19 cellular contexts compared by ENCODE assay signal in the genomic region with DNA sequence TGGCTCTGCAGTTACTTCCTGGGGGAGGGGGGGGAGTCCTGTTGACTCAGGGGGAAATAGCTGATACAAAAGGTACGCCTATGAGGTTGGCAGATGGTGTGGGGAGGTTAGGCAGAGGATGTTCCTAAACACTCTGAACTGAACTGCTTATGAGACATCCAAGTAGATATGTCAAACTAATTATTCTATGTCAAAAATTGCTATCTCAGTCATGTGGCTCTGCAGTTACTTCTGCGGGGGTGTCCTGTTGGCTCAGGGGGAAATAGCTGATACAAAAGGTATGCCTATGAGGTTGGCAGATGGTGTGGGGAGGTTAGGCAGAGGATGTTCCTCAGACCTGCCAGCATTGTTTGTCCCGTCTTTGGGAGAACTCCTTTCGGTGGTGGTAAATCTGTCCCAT. TPM values are rescaled to one million over a fixed set of nuclear protein-coding genes. Genes with fewer than 3 reads are reported as not detected.
A peak's percentile ranks its signal among the peaks of the same experiment; 100 is the strongest.
DNase-seq lines count a peak whose midpoint lies in the region; ATAC-seq and TF ChIP-seq lines count a peak whose summit lies in the region.
"Had no signal": no experiment of that assay in that cellular context is flagged by ENCODE, and none has a peak within 500 bp of the region (broad histone marks: within the 10 kb centered on the region; RNA-seq: fewer than 3 reads in every experiment).

No MANE protein-coding gene starts in this region.

- TF ChIP-seq RAD21 in neural cell (conservative IDR thresholded peaks at IDR 0.05), result no peak

- no peaks in the 10 kb centered on the region for H3K79me2 ChIP-seq in neural cell (replicated peaks; ENCODE audit: insufficient read depth, low read length)

- no peak overlapping the region for H2AFZ ChIP-seq in neural cell (ENCODE audit: low read depth, low read length)

- H3K4me1 Mint-ChIP-seq in glutamatergic neuron (ENCODE audit: low read depth, unreplicated experiment), result peaks cover 17% of the 10 kb centered on the region
- peaks cover 6% of the 10 kb centered on the region for H3K4me1 Mint-ChIP-seq in activated T-cell treated with anti-CD3 and anti-CD28 coated beads, Interleukin-2, amount 50 U/mL, for 4 hours (ENCODE audit: low read depth)
- peaks cover 5% of the 10 kb centered on the region for H3K4me1 Mint-ChIP-seq in activated CD4-positive, alpha-beta T cell treated with anti-CD3 and anti-CD28 coated beads, Interleukin-2, amount 10 ng/mL, durations not matched to agents 24 days and 14 days

- intact Hi-C loops in activated CD4-positive, alpha-beta T cell treated with anti-CD3 and anti-CD28 coated beads, Interleukin-2, amount 10 ng/mL, durations not matched to agents 24 days and 14 days (cut with micrococcal nuclease), result no loop called here

- no peak for TF ChIP-seq EP300 in neural cell (conservative IDR thresholded peaks at IDR 0.05; ENCODE audit: poor library complexity, severe bottlenecking)

- H4K20me1 ChIP-seq in neural cell (ENCODE audit: insufficient read depth), result no peaks in the 10 kb centered on the region

- no peak for ATAC-seq in activated T-cell treated with anti-CD3 and anti-CD28 coated beads, Interleukin-2, amount 50 U/mL, for 4 hours
- ATAC-seq in left lobe of liver, result no peak
- ATAC-seq: SK-N-SH treated with all-trans-retinoic acid at 6 μM for 48 hours had no signal

- H3K27me3 ChIP-seq in neural cell (ENCODE audit: insufficient read depth, low read depth, low read length), result no peaks in the 10 kb centered on the region

- no peaks in the 10 kb centered on the region for H3K9me3 ChIP-seq in neural cell (ENCODE audit: low read length)

- peaks cover 8% of the 10 kb centered on the region for H3K9me3 Mint-ChIP-seq in glutamatergic neuron (ENCODE audit: unreplicated experiment)
- H3K9me3 Mint-ChIP-seq in activated T-cell treated with anti-CD3 and anti-CD28 coated beads, Interleukin-2, amount 50 U/mL, for 4 hours, result no peaks in the 10 kb centered on the region
- H3K9me3 Mint-ChIP-seq in activated CD4-positive, alpha-beta T cell treated with anti-CD3 and anti-CD28 coated beads, Interleukin-2, amount 10 ng/mL, durations not matched to agents 24 days and 14 days, result no peaks in the 10 kb centered on the region

- H3K36me3 ChIP-seq in neural cell (ENCODE audit: insufficient read depth, low read length), result no peaks in the 10 kb centered on the region

- peak overlapping the region; percentile 69 for H3K27ac ChIP-seq in neural cell (ENCODE audit: low read length)

- H3K4me2 ChIP-seq in neural cell (ENCODE audit: low read length), result no peak overlapping the region

- H3K27me3 Mint-ChIP-seq in glutamatergic neuron (ENCODE audit: unreplicated experiment), result peaks cover 2% of the 10 kb centered on the region
- no peaks in the 10 kb centered on the region for H3K27me3 Mint-ChIP-seq in activated T-cell treated with anti-CD3 and anti-CD28 coated beads, Interleukin-2, amount 50 U/mL, for 4 hours (ENCODE audit: low read depth)
- no peaks in the 10 kb centered on the region for H3K27me3 Mint-ChIP-seq in activated CD4-positive, alpha-beta T cell treated with anti-CD3 and anti-CD28 coated beads, Interleukin-2, amount 10 ng/mL, durations not matched to agents 24 days and 14 days

- no peak overlapping the region for H3K4me3 ChIP-seq in neural cell (ENCODE audit: low read length)

- no peaks in the 10 kb centered on the region for H3F3A ChIP-seq in neural cell (ENCODE audit: insufficient read depth, low read length, poor library complexity, severe bottlenecking)

- no peak overlapping the region for H3K9ac ChIP-seq in neural cell (ENCODE audit: low read length)

- peak overlapping the region; percentile 34 for H3K27ac Mint-ChIP-seq in glutamatergic neuron (ENCODE audit: unreplicated experiment)
- H3K27ac Mint-ChIP-seq in activated CD4-positive, alpha-beta T cell treated with anti-CD3 and anti-CD28 coated beads, Interleukin-2, amount 10 ng/mL, durations not matched to agents 24 days and 14 days, result no peak overlapping the region

- H3K4me3 Mint-ChIP-seq in glutamatergic neuron (ENCODE audit: unreplicated experiment), result no peak overlapping the region
- H3K4me3 Mint-ChIP-seq in activated T-cell treated with anti-CD3 and anti-CD28 coated beads, Interleukin-2, amount 50 U/mL, for 4 hours, result no peak overlapping the region
- H3K4me3 Mint-ChIP-seq in activated CD4-positive, alpha-beta T cell treated with anti-CD3 and anti-CD28 coated beads, Interleukin-2, amount 10 ng/mL, durations not matched to agents 24 days and 14 days, result no peak overlapping the region

- peak; percentile 73 for DNase-seq in NCI-H82 (lab: John Stamatoyannopoulos, UW)
- no peak for DNase-seq in NCI-H82 treated with DMSO at 0.1 percent for 48 hours (lab: John Stamatoyannopoulos, UW; ENCODE audit: unreplicated experiment)
- DNase-seq in glutamatergic neuron, result no peak
- DNase-seq in activated T-cell treated with anti-CD3 and anti-CD28 coated beads, Interleukin-2, amount 50 U/mL, for 4 hours, result no peak
- no peak for DNase-seq in activated CD4-positive, alpha-beta T cell treated with anti-CD3 and anti-CD28 coated beads, Interleukin-2, amount 10 ng/mL, durations not matched to agents 24 days and 14 days
- no peak for DNase-seq in A172 (ENCODE audit: low spot score)
- DNase-seq in left lobe of liver (ENCODE audit: low spot score), result no peak
- DNase-seq: 8988T, C1 segment of cervical spinal cord, DMS 273 treated with DMSO at 0.1 percent for 48 hours, GDM1, GOT3, KG1, NCI-H1436, NCI-H2029 treated with DMSO at 0.1 percent for 48 hours, NCI-H510A, SHP77 had no signal

- no peak for TF ChIP-seq CTCF in glutamatergic neuron (IDR thresholded peaks at IDR 0.05; ENCODE audit: partially characterized antibody, unreplicated experiment)
- no peak for TF ChIP-seq CTCF in neural cell (IDR thresholded peaks at IDR 0.05; ENCODE audit: poor library complexity, severe bottlenecking)

- no peaks in the 10 kb centered on the region for H3K9me2 ChIP-seq in neural cell (ENCODE audit: insufficient read depth, low read length)

- peaks cover 5% of the 10 kb centered on the region for H3K36me3 Mint-ChIP-seq in glutamatergic neuron (ENCODE audit: unreplicated experiment)
- peaks cover 18% of the 10 kb centered on the region for H3K36me3 Mint-ChIP-seq in activated T-cell treated with anti-CD3 and anti-CD28 coated beads, Interleukin-2, amount 50 U/mL, for 4 hours (ENCODE audit: insufficient read depth)
- H3K36me3 Mint-ChIP-seq in activated CD4-positive, alpha-beta T cell treated with anti-CD3 and anti-CD28 coated beads, Interleukin-2, amount 10 ng/mL, durations not matched to agents 24 days and 14 days (ENCODE audit: low read depth), result peaks cover 15% of the 10 kb centered on the region

TF ChIP-seq in neural cell, 6 proteins besides CTCF, POLR2A, EP300 and RAD21:
- TF ChIP-seq MXI1 (conservative IDR thresholded peaks at IDR 0.05; ENCODE audit: poor library complexity, severe bottlenecking), result no peak
- no peak for TF ChIP-seq TAF1 (IDR thresholded peaks at IDR 0.05; ENCODE audit: low read depth)
- no peak for TF ChIP-seq POLR2AphosphoS5 (IDR thresholded peaks at IDR 0.05)
- TF ChIP-seq, protein P1, sequence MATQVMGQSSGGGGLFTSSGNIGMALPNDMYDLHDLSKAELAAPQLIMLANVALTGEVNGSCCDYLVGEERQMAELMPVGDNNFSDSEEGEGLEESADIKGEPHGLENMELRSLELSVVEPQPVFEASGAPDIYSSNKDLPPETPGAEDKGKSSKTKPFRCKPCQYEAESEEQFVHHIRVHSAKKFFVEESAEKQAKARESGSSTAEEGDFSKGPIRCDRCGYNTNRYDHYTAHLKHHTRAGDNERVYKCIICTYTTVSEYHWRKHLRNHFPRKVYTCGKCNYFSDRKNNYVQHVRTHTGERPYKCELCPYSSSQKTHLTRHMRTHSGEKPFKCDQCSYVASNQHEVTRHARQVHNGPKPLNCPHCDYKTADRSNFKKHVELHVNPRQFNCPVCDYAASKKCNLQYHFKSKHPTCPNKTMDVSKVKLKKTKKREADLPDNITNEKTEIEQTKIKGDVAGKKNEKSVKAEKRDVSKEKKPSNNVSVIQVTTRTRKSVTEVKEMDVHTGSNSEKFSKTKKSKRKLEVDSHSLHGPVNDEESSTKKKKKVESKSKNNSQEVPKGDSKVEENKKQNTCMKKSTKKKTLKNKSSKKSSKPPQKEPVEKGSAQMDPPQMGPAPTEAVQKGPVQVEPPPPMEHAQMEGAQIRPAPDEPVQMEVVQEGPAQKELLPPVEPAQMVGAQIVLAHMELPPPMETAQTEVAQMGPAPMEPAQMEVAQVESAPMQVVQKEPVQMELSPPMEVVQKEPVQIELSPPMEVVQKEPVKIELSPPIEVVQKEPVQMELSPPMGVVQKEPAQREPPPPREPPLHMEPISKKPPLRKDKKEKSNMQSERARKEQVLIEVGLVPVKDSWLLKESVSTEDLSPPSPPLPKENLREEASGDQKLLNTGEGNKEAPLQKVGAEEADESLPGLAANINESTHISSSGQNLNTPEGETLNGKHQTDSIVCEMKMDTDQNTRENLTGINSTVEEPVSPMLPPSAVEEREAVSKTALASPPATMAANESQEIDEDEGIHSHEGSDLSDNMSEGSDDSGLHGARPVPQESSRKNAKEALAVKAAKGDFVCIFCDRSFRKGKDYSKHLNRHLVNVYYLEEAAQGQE (IDR thresholded peaks at IDR 0.05; ENCODE audit: borderline replicate concordance), result no peak
- no peak for TF ChIP-seq EZH2 (IDR thresholded peaks at IDR 0.05; ENCODE audit: borderline replicate concordance, insufficient read depth, low read length, poor library complexity, severe bottlenecking)
- no peak for TF ChIP-seq SMC3 (conservative IDR thresholded peaks at IDR 0.05; ENCODE audit: poor library complexity)

RNA-seq across cellular contexts. Expression of a gene that starts 5.1 kb away (rescaled TPM):
- total RNA-seq in glutamatergic neuron (ENCODE audit: unreplicated experiment), result 12.9 TPM
- polyA plus RNA-seq in neural cell, result 30.5 and 36.4 TPM in 2 replicates
- 16.1 and 21.6 TPM in 2 replicates for polyA minus RNA-seq in neural cell
- total RNA-seq in activated T-cell treated with anti-CD3 and anti-CD28 coated beads, Interleukin-2, amount 50 U/mL, for 4 hours, result 10 to 100 TPM; 16.0 to 21.8 (median 19.4) TPM
- total RNA-seq in activated CD4-positive, alpha-beta T cell treated with anti-CD3 and anti-CD28 coated beads, Interleukin-2, amount 10 ng/mL, durations not matched to agents 24 days and 14 days, result 13.9 and 14.3 TPM in 2 replicates
- total RNA-seq in A172 (2014; rRNA removed; shearing (Covaris generic)), result 8.3 and 9.9 TPM in 2 replicates
- total RNA-seq in left lobe of liver, result 3.8 TPM
